In the genomic region with DNA sequence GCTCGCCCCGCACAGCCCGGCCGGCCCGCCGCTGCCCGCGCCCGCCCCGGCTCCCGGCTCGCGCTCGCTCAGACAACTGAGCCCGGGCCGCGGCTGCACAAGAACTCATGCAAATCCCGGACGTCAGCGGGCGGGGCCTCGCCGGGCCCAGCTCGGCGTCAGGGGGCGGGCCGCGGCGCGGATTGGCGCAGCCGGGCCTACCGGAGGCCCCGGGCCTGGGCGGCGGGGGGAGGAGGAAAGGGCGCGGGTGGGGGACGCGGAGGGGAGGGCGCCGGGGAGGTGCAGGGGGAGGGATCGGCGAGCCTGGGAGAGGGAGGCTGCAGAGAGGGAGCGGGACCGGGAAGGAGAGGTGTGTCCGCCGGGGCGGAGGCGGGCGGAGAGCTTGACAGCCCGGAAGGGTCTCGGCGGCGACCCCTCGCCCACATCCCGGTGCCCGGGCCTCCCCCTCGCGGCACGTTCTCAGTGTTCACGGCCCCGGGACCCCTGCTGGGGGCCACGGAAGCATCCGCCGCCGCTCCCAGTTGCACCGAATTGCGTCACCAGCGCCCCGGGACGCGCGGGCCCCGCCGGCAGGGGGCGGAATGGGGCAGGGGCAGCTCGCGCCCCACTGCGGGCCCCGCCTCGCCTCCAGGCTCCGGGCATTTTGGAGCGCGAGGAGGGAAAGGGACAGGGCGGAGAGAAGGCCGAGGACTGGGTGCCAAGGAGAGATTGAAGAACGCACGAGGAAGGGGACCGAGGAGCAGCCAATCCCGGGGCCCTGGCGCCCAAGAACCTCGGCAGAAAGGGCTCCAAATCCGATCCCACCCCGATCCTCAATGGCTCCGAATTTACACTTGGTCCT, we compare ENCODE assay signal across 1 cellular context.
TF ChIP-seq lines count a peak whose summit lies in the region.

A gene (minus strand): TSS at position 78 of the 841 bp plus-strand sequence. CDS start 189 bp downstream, outside the sequence.

TF ChIP-seq in HepG2, 621 proteins besides CTCF, POLR2A, EP300 and RAD21 (continued from another document and continues in another):
- TF ChIP-seq, protein P1, sequence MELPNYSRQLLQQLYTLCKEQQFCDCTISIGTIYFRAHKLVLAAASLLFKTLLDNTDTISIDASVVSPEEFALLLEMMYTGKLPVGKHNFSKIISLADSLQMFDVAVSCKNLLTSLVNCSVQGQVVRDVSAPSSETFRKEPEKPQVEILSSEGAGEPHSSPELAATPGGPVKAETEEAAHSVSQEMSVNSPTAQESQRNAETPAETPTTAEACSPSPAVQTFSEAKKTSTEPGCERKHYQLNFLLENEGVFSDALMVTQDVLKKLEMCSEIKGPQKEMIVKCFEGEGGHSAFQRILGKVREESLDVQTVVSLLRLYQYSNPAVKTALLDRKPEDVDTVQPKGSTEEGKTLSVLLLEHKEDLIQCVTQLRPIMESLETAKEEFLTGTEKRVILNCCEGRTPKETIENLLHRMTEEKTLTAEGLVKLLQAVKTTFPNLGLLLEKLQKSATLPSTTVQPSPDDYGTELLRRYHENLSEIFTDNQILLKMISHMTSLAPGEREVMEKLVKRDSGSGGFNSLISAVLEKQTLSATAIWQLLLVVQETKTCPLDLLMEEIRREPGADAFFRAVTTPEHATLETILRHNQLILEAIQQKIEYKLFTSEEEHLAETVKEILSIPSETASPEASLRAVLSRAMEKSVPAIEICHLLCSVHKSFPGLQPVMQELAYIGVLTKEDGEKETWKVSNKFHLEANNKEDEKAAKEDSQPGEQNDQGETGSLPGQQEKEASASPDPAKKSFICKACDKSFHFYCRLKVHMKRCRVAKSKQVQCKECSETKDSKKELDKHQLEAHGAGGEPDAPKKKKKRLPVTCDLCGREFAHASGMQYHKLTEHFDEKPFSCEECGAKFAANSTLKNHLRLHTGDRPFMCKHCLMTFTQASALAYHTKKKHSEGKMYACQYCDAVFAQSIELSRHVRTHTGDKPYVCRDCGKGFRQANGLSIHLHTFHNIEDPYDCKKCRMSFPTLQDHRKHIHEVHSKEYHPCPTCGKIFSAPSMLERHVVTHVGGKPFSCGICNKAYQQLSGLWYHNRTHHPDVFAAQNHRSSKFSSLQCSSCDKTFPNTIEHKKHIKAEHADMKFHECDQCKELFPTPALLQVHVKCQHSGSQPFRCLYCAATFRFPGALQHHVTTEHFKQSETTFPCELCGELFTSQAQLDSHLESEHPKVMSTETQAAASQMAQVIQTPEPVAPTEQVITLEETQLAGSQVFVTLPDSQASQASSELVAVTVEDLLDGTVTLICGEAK (IDR thresholded peaks at IDR 0.05), result no peak
- TF ChIP-seq, protein P1 (CRISPR knock-in tag; IDR thresholded peaks at IDR 0.05), result peak; percentile 71; the same call in 1 of the 2 replicates
- no peak for TF ChIP-seq ZNF12 (CRISPR knock-in tag; IDR thresholded peaks at IDR 0.05)
- TF ChIP-seq, protein P2, sequence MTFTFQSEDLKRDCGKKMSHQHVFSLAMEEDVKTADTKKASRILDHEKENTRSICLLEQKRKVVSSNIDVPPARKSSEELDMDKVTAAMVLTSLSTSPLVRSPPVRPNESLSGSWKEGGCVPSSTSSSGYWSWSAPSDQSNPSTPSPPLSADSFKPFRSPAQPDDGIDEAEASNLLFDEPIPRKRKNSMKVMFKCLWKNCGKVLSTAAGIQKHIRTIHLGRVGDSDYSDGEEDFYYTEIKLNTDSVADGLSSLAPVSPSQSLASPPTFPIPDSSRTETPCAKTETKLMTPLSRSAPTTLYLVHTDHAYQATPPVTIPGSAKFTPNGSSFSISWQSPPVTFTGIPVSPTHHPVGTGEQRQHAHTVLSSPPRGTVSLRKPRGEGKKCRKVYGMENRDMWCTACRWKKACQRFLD (CRISPR knock-in tag; IDR thresholded peaks at IDR 0.05; ENCODE audit: borderline replicate concordance), result peak; percentile 31; the same call in 1 of the 2 replicates
- peak; percentile 60; the same call in 1 of the 2 replicates for TF ChIP-seq HDAC2 (CRISPR knock-in tag; IDR thresholded peaks at IDR 0.05)
- TF ChIP-seq, protein P3, sequence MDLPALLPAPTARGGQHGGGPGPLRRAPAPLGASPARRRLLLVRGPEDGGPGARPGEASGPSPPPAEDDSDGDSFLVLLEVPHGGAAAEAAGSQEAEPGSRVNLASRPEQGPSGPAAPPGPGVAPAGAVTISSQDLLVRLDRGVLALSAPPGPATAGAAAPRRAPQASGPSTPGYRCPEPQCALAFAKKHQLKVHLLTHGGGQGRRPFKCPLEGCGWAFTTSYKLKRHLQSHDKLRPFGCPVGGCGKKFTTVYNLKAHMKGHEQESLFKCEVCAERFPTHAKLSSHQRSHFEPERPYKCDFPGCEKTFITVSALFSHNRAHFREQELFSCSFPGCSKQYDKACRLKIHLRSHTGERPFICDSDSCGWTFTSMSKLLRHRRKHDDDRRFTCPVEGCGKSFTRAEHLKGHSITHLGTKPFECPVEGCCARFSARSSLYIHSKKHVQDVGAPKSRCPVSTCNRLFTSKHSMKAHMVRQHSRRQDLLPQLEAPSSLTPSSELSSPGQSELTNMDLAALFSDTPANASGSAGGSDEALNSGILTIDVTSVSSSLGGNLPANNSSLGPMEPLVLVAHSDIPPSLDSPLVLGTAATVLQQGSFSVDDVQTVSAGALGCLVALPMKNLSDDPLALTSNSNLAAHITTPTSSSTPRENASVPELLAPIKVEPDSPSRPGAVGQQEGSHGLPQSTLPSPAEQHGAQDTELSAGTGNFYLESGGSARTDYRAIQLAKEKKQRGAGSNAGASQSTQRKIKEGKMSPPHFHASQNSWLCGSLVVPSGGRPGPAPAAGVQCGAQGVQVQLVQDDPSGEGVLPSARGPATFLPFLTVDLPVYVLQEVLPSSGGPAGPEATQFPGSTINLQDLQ (CRISPR knock-in tag; IDR thresholded peaks at IDR 0.05), result peak; percentile 77
- TF ChIP-seq DMAP1 (CRISPR knock-in tag; IDR thresholded peaks at IDR 0.05), result peak; percentile 73
- TF ChIP-seq, protein P4, sequence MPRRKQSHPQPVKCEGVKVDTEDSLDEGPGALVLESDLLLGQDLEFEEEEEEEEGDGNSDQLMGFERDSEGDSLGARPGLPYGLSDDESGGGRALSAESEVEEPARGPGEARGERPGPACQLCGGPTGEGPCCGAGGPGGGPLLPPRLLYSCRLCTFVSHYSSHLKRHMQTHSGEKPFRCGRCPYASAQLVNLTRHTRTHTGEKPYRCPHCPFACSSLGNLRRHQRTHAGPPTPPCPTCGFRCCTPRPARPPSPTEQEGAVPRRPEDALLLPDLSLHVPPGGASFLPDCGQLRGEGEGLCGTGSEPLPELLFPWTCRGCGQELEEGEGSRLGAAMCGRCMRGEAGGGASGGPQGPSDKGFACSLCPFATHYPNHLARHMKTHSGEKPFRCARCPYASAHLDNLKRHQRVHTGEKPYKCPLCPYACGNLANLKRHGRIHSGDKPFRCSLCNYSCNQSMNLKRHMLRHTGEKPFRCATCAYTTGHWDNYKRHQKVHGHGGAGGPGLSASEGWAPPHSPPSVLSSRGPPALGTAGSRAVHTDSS (CRISPR knock-in tag; conservative IDR thresholded peaks at IDR 0.05), result no peak
- TF ChIP-seq XRCC5 (optimal IDR thresholded peaks at IDR 0.05; ENCODE audit: low read length), result peak; percentile 91
- TF ChIP-seq ARHGAP35 (CRISPR knock-in tag; IDR thresholded peaks at IDR 0.05; ENCODE audit: borderline replicate concordance), result no peak; the same call in 1 of the 2 replicates
- peak; percentile 69; the same call in 1 of the 2 replicates for TF ChIP-seq ZFX (CRISPR knock-in tag; IDR thresholded peaks at IDR 0.05; ENCODE audit: low read depth)
- TF ChIP-seq ISL2 (CRISPR knock-in tag; IDR thresholded peaks at IDR 0.05), result peak; percentile 20; the same call in 1 of the 2 replicates
- peak; percentile 87; the same call in 1 of the 2 replicates for TF ChIP-seq ZNF451 (CRISPR knock-in tag; IDR thresholded peaks at IDR 0.05)
- no peak for TF ChIP-seq ZNF24 (IDR thresholded peaks at IDR 0.05)
- TF ChIP-seq, protein P5, sequence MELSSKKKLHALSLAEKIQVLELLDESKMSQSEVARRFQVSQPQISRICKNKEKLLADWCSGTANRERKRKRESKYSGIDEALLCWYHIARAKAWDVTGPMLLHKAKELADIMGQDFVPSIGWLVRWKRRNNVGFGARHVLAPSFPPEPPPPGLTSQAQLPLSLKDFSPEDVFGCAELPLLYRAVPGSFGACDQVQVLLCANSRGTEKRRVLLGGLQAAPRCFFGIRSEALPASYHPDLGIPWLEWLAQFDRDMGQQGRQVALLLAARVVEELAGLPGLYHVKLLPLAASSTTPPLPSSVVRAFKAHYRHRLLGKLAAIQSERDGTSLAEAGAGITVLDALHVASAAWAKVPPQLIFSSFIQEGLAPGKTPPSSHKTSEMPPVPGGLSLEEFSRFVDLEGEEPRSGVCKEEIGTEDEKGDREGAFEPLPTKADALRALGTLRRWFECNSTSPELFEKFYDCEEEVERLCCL (CRISPR knock-in tag; IDR thresholded peaks at IDR 0.05; ENCODE audit: borderline replicate concordance), result no peak
- no peak for TF ChIP-seq NPAS2 (CRISPR knock-in tag; IDR thresholded peaks at IDR 0.05; ENCODE audit: borderline replicate concordance)
- TF ChIP-seq, protein P6, sequence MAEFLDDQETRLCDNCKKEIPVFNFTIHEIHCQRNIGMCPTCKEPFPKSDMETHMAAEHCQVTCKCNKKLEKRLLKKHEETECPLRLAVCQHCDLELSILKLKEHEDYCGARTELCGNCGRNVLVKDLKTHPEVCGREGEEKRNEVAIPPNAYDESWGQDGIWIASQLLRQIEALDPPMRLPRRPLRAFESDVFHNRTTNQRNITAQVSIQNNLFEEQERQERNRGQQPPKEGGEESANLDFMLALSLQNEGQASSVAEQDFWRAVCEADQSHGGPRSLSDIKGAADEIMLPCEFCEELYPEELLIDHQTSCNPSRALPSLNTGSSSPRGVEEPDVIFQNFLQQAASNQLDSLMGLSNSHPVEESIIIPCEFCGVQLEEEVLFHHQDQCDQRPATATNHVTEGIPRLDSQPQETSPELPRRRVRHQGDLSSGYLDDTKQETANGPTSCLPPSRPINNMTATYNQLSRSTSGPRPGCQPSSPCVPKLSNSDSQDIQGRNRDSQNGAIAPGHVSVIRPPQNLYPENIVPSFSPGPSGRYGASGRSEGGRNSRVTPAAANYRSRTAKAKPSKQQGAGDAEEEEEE (CRISPR knock-in tag; IDR thresholded peaks at IDR 0.05; ENCODE audit: borderline replicate concordance), result no peak
- peak; percentile 32; the same call in 1 of the 2 replicates for TF ChIP-seq BRD4 (CRISPR knock-in tag; IDR thresholded peaks at IDR 0.05)
- TF ChIP-seq, protein P7, sequence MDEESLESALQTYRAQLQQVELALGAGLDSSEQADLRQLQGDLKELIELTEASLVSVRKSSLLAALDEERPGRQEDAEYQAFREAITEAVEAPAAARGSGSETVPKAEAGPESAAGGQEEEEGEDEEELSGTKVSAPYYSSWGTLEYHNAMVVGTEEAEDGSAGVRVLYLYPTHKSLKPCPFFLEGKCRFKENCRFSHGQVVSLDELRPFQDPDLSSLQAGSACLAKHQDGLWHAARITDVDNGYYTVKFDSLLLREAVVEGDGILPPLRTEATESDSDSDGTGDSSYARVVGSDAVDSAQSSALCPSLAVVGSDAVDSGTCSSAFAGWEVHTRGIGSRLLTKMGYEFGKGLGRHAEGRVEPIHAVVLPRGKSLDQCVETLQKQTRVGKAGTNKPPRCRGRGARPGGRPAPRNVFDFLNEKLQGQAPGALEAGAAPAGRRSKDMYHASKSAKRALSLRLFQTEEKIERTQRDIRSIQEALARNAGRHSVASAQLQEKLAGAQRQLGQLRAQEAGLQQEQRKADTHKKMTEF (CRISPR knock-in tag; IDR thresholded peaks at IDR 0.05), result peak; percentile 97
- TF ChIP-seq, protein P8, sequence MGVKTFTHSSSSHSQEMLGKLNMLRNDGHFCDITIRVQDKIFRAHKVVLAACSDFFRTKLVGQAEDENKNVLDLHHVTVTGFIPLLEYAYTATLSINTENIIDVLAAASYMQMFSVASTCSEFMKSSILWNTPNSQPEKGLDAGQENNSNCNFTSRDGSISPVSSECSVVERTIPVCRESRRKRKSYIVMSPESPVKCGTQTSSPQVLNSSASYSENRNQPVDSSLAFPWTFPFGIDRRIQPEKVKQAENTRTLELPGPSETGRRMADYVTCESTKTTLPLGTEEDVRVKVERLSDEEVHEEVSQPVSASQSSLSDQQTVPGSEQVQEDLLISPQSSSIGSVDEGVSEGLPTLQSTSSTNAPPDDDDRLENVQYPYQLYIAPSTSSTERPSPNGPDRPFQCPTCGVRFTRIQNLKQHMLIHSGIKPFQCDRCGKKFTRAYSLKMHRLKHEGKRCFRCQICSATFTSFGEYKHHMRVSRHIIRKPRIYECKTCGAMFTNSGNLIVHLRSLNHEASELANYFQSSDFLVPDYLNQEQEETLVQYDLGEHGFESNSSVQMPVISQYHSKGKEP (CRISPR knock-in tag; IDR thresholded peaks at IDR 0.05), result no peak
- no peak for TF ChIP-seq SNAPC2 (CRISPR knock-in tag; IDR thresholded peaks at IDR 0.05)
- TF ChIP-seq, protein P9, sequence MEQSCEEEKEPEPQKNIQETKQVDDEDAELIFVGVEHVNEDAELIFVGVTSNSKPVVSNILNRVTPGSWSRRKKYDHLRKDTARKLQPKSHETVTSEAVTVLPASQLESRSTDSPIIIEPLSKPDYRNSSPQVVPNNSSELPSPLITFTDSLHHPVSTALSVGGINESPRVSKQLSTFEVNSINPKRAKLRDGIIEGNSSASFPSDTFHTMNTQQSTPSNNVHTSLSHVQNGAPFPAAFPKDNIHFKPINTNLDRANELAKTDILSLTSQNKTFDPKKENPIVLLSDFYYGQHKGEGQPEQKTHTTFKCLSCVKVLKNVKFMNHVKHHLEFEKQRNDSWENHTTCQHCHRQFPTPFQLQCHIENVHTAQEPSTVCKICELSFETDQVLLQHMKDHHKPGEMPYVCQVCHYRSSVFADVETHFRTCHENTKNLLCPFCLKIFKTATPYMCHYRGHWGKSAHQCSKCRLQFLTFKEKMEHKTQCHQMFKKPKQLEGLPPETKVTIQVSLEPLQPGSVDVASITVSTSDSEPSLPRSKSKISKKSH (CRISPR knock-in tag; IDR thresholded peaks at IDR 0.05; ENCODE audit: borderline replicate concordance), result peak; percentile 73; the same call in 1 of the 2 replicates
- no peak for TF ChIP-seq SATB2 (CRISPR knock-in tag; IDR thresholded peaks at IDR 0.05)
- no peak for TF ChIP-seq DNMT1 (CRISPR knock-in tag; IDR thresholded peaks at IDR 0.05)
- 0 out of 2 replicates have a peak, but pooled peaks have one; percentile 57 for TF ChIP-seq ZNF713 (CRISPR knock-in tag; IDR thresholded peaks at IDR 0.05)
- no peak for TF ChIP-seq CHD2 (IDR thresholded peaks at IDR 0.05; ENCODE audit: low read depth, low read length)
